In genomic region chr4:137124278-137124932, GRCh38 we compare ENCODE assay signal across 8 cellular contexts.
DNase-seq lines count a peak whose midpoint lies in the region; ATAC-seq, FAIRE-seq and TF ChIP-seq lines count a peak whose summit lies in the region.

No MANE protein-coding gene starts in this region.

- H3K9me3 ChIP-seq in lung (ENCODE audit: control insufficient read depth in 2 of 2, insufficient read depth in 1 of 2, low read length in 1 of 2) = no peaks in the 10 kb centered on the region

- H3K36me3 ChIP-seq in lung (ENCODE audit: control insufficient read depth in 2 of 2, insufficient read depth in 2 of 2, low read length in 2 of 2) = no peaks in the 10 kb centered on the region

- ATAC-seq in GM21367 (IDR thresholded peaks at IDR 0.05; ENCODE audit: unreplicated experiment) (peak; percentile 90), HG03575 (IDR thresholded peaks at IDR 0.05; ENCODE audit: extremely low read depth, insufficient number of reproducible peaks, low FRiP score, unreplicated experiment) (peak; percentile 90), lung (ENCODE audit: insufficient read depth, low FRiP score) (peak; percentile 85)
- ATAC-seq in stimulated activated memory B cell treated with anti-CD40 and anti-IgM and Interleukin-4, amounts not matched to agents 10 μg/mL and 1 μg/mL and 100 μg/mL, for 72 hours = no peak

- peak; percentile 6 for FAIRE-seq in D721Med (lab: Jason Lieb, UNC)

- H3K4me3 ChIP-seq in choroid plexus epithelial cell (ENCODE audit: low read depth, low read length) (peak overlapping the region; percentile 34), lung (no peak overlapping the region)

- TF ChIP-seq CTCF in D721Med (IDR thresholded peaks at IDR 0.05; ENCODE audit: insufficient read depth, missing control alignments) = peak; percentile 78
- peak; percentile 74 for TF ChIP-seq CTCF in choroid plexus epithelial cell (conservative IDR thresholded peaks at IDR 0.05; ENCODE audit: low read depth, low read length)
- TF ChIP-seq CTCF in lung (IDR thresholded peaks at IDR 0.05; ENCODE audit: control extremely low read depth, extremely low read depth) = peak; percentile 17

- H3K36me3 Mint-ChIP-seq in T-helper 2 cell treated with Interferon-gamma antibody and Interleukin-4, amounts not matched to agents 5 μg/mL and 100 μg/mL, for 36 hours (ENCODE audit: low read depth) = no peaks in the 10 kb centered on the region
- no peaks in the 10 kb centered on the region for H3K36me3 Mint-ChIP-seq in stimulated activated memory B cell treated with anti-CD40 and anti-IgM and Interleukin-4, amounts not matched to agents 10 μg/mL and 1 μg/mL and 100 μg/mL, for 72 hours

- H3K27ac Mint-ChIP-seq in T-helper 2 cell treated with Interferon-gamma antibody and Interleukin-4, amounts not matched to agents 5 μg/mL and 100 μg/mL, for 36 hours = no peak overlapping the region
- H3K27ac Mint-ChIP-seq in stimulated activated memory B cell treated with anti-CD40 and anti-IgM and Interleukin-4, amounts not matched to agents 10 μg/mL and 1 μg/mL and 100 μg/mL, for 72 hours = no peak overlapping the region

- no peak overlapping the region for H3K27ac ChIP-seq in lung (ENCODE audit: low read depth in 1 of 2, low read length in 1 of 2)

- no peak overlapping the region for H3K4me3 Mint-ChIP-seq in T-helper 2 cell treated with Interferon-gamma antibody and Interleukin-4, amounts not matched to agents 5 μg/mL and 100 μg/mL, for 36 hours
- H3K4me3 Mint-ChIP-seq in stimulated activated memory B cell treated with anti-CD40 and anti-IgM and Interleukin-4, amounts not matched to agents 10 μg/mL and 1 μg/mL and 100 μg/mL, for 72 hours = no peak overlapping the region

- no peaks in the 10 kb centered on the region for H3K4me1 ChIP-seq in lung (ENCODE audit: control insufficient read depth in 2 of 2, insufficient read depth in 2 of 2, low read length in 2 of 2)

- no peaks in the 10 kb centered on the region for H3K27me3 Mint-ChIP-seq in T-helper 2 cell treated with Interferon-gamma antibody and Interleukin-4, amounts not matched to agents 5 μg/mL and 100 μg/mL, for 36 hours (ENCODE audit: low read depth)
- H3K27me3 Mint-ChIP-seq in stimulated activated memory B cell treated with anti-CD40 and anti-IgM and Interleukin-4, amounts not matched to agents 10 μg/mL and 1 μg/mL and 100 μg/mL, for 72 hours = no peaks in the 10 kb centered on the region

- H3K4me1 Mint-ChIP-seq in T-helper 2 cell treated with Interferon-gamma antibody and Interleukin-4, amounts not matched to agents 5 μg/mL and 100 μg/mL, for 36 hours (ENCODE audit: low read depth) = no peaks in the 10 kb centered on the region
- H3K4me1 Mint-ChIP-seq in stimulated activated memory B cell treated with anti-CD40 and anti-IgM and Interleukin-4, amounts not matched to agents 10 μg/mL and 1 μg/mL and 100 μg/mL, for 72 hours = no peaks in the 10 kb centered on the region

- no peak for DNase-seq in D721Med (ENCODE audit: insufficient read length, low spot score)
- peak; percentile 27 for DNase-seq in NCI-H774 (lab: John Stamatoyannopoulos, UW)
- peak; percentile 86 for DNase-seq in choroid plexus epithelial cell (ENCODE audit: low read depth)
- no peak for DNase-seq in lung (ENCODE audit: low spot score)
- no peak for DNase-seq in T-helper 2 cell treated with Interferon-gamma antibody and Interleukin-4, amounts not matched to agents 5 μg/mL and 100 μg/mL, for 36 hours (ENCODE audit: low spot score)

- H3K9me3 Mint-ChIP-seq in T-helper 2 cell treated with Interferon-gamma antibody and Interleukin-4, amounts not matched to agents 5 μg/mL and 100 μg/mL, for 36 hours = no peaks in the 10 kb centered on the region
- H3K9me3 Mint-ChIP-seq in stimulated activated memory B cell treated with anti-CD40 and anti-IgM and Interleukin-4, amounts not matched to agents 10 μg/mL and 1 μg/mL and 100 μg/mL, for 72 hours = peaks cover 2% of the 10 kb centered on the region

- no peaks in the 10 kb centered on the region for H3K27me3 ChIP-seq in lung (ENCODE audit: control insufficient read depth, insufficient read depth)

- WGBS in lung, 2 donors = 50 to 71% methylated on average over 5 of the region's 5 CpGs

Comparison
In these comparisons a context has a peak if more than half of its experiments do, and no peak if none do; other contexts are left out.
1. DNase-seq: peak in NCI-H774 (single experiment) and choroid plexus epithelial cell (single experiment); none in D721Med (single experiment), lung (single experiment) and T-helper 2 cell treated with Interferon-gamma antibody and Interleukin-4, amounts not matched to agents 5 μg/mL and 100 μg/mL, for 36 hours (single experiment).
2. CTCF ChIP-seq: peak in every context shown above with its lines; median percentile 78 in D721Med; 74 in choroid plexus epithelial cell; 17 in lung.